In genomic region chr17:17170346-17170976, GRCh38 we compare ENCODE assay signal across 14 cellular contexts. TPM values are rescaled to one million over a fixed set of nuclear protein-coding genes. Genes with fewer than 3 reads are reported as not detected.
DNase-seq lines count a peak whose midpoint lies in the region; TF ChIP-seq lines count a peak whose summit lies in the region.
"Had no signal": no experiment of that assay in that cellular context is flagged by ENCODE, and none has a peak within 500 bp of the region (broad histone marks: within the 10 kb centered on the region; RNA-seq: fewer than 3 reads in every experiment).

No MANE protein-coding gene starts in this region.

- H3K27me3 Mint-ChIP-seq in activated CD4-positive, alpha-beta memory T cell treated with anti-CD3 and anti-CD28 coated beads for 36 hours, result no peaks in the 10 kb centered on the region

- H3K27me3 ChIP-seq in cardiac muscle cell (no peaks in the 10 kb centered on the region), right atrium auricular region (no peaks in the 10 kb centered on the region), thyroid gland (no peaks in the 10 kb centered on the region)

- H3K4me1 ChIP-seq in cardiac muscle cell (ENCODE audit: low read depth), result peaks cover 25% of the 10 kb centered on the region
- H3K4me1 ChIP-seq in right atrium auricular region, result peaks cover 0 to 21% of the 10 kb centered on the region in 2 donors
- peaks cover 14 to 22% of the 10 kb centered on the region in 2 donors for H3K4me1 ChIP-seq in thyroid gland

- WGBS in thyroid gland, 2 donors, result 42 to 48% methylated on average over 9 of the region's 9 CpGs

- no peak overlapping the region for H3K4me3 ChIP-seq in cardiac muscle cell
- H3K4me3 ChIP-seq in right atrium auricular region, result no peak overlapping the region
- H3K4me3 ChIP-seq in thyroid gland (replicated peaks in 1 of 3), result no peak overlapping the region

- peaks cover 29% of the 10 kb centered on the region for H3K36me3 Mint-ChIP-seq in activated CD4-positive, alpha-beta memory T cell treated with anti-CD3 and anti-CD28 coated beads for 36 hours

- TF ChIP-seq CTCF in cardiac muscle cell (IDR thresholded peaks at IDR 0.05; ENCODE audit: low read depth, low read length) (no peak), right atrium auricular region (IDR thresholded peaks at IDR 0.05) (no peak), thyroid gland (IDR thresholded peaks at IDR 0.05) (no peak)

- H3K4me1 Mint-ChIP-seq in activated CD4-positive, alpha-beta memory T cell treated with anti-CD3 and anti-CD28 coated beads for 36 hours (ENCODE audit: low read depth), result peaks cover 57% of the 10 kb centered on the region

- H3K27ac ChIP-seq in cardiac muscle cell (peak overlapping the region; percentile 70), right atrium auricular region (no peak overlapping the region), thyroid gland (peak overlapping the region in 2 of 3 donors; percentile 25 to 74), substantia nigra (ENCODE audit: low read depth, low read length, poor library complexity, severe bottlenecking) (no peak overlapping the region)

- H3K36me3 ChIP-seq in cardiac muscle cell (peaks cover 44% of the 10 kb centered on the region), right atrium auricular region (peaks cover 77% of the 10 kb centered on the region), thyroid gland (peaks cover 58 to 59% of the 10 kb centered on the region in 2 donors)

- intact Hi-C loops in activated CD4-positive, alpha-beta memory T cell treated with anti-CD3 and anti-CD28 coated beads for 36 hours (cut with micrococcal nuclease), result no loop called here
- intact Hi-C loops in thyroid gland (cut with DNase I), result no loop called here

- POLR2A ChIA-PET in activated CD4-positive, alpha-beta memory T cell treated with anti-CD3 and anti-CD28 coated beads for 36 hours (lab: Charles Lee), result no interaction called here

- DNase-seq in cardiac muscle cell (ENCODE audit: low read depth in 1 of 2, low spot score in 1 of 2) (peak; percentile 24 to 70), right atrium auricular region (ENCODE audit: low spot score) (no peak), fibroblast of gingiva (ENCODE audit: low read depth) (peak; percentile 59), thyroid gland (peak; percentile 74 to 77), amniotic stem cell (lab: John Stamatoyannopoulos, UW) (no peak), SIG-M5 (lab: John Stamatoyannopoulos, UW) (no peak), substantia nigra (lab: John Stamatoyannopoulos, UW) (no peak)
- no peak for DNase-seq in activated CD4-positive, alpha-beta memory T cell treated with anti-CD3 and anti-CD28 coated beads for 36 hours
- DNase-seq: activated naive CD4-positive, alpha-beta T cell treated with anti-CD3 and anti-CD28 coated beads, Interleukin-2, amount 50 U/mL, for 16 hours; NCI-H1417; NCI-H345; SK-N-SH; stimulated activated CD4-positive, alpha-beta T cell treated with anti-CD3 and anti-CD28 coated beads, Interleukin-4, amount 100 ng/mL, for 4 hours had no signal

- CTCF ChIA-PET in activated CD4-positive, alpha-beta memory T cell treated with anti-CD3 and anti-CD28 coated beads for 36 hours (lab: Charles Lee), result interaction anchor here (0.6 to 1.8 kb wide), 2 partner anchors 29 to 163 kb away, joined by 3 to 6 read pairs; no protein-coding TSS in a partner anchor

- no peaks in the 10 kb centered on the region for H3K9me3 Mint-ChIP-seq in activated CD4-positive, alpha-beta memory T cell treated with anti-CD3 and anti-CD28 coated beads for 36 hours
- H3K9me3 Mint-ChIP-seq: neural crest cell had no signal

- H3K27ac Mint-ChIP-seq in activated CD4-positive, alpha-beta memory T cell treated with anti-CD3 and anti-CD28 coated beads for 36 hours, result peak overlapping the region; percentile 71

- H3K9me3 ChIP-seq in cardiac muscle cell (ENCODE audit: low read depth) (no peaks in the 10 kb centered on the region), right atrium auricular region (no peaks in the 10 kb centered on the region), thyroid gland (no peaks in the 10 kb centered on the region)
- H3K9me3 ChIP-seq: SK-N-SH had no signal

- H3K4me3 Mint-ChIP-seq in activated CD4-positive, alpha-beta memory T cell treated with anti-CD3 and anti-CD28 coated beads for 36 hours, result no peak overlapping the region
- H3K4me3 Mint-ChIP-seq: neural crest cell had no signal

- no peak for TF ChIP-seq POLR2A in thyroid gland (IDR thresholded peaks at IDR 0.05)

RNA-seq across cellular contexts. Expression of gene PLD6, which starts 35.7 kb away (rescaled TPM):
- total RNA-seq in cardiac muscle cell (0.42 and 1.1 TPM in 2 replicates), right atrium auricular region (1 to 10 TPM; 3.1 to 6.8 TPM), thyroid gland (1 to 10 TPM; 1.3 to 3.2 (median 2.5) TPM)
- 0.47 and 0.51 TPM in 2 replicates for polyA plus RNA-seq in cardiac muscle cell
- total RNA-seq in activated CD4-positive, alpha-beta memory T cell treated with anti-CD3 and anti-CD28 coated beads for 36 hours, result 1 to 10 TPM; 9.3 to 9.4 TPM

Comparison
In these comparisons a context has a peak if more than half of its experiments do, and no peak if none do; other contexts are left out.
1. DNase-seq: peak in cardiac muscle cell (2 of 2), fibroblast of gingiva (single experiment) and thyroid gland (2 of 2); none in right atrium auricular region (single experiment), activated CD4-positive, alpha-beta memory T cell treated with anti-CD3 and anti-CD28 coated beads for 36 hours (single experiment), amniotic stem cell (single experiment), SIG-M5 (single experiment) and substantia nigra (0 of 49).
2. H3K27ac ChIP-seq: peak in cardiac muscle cell (single experiment) and thyroid gland (2 of 3); none in right atrium auricular region (0 of 2) and substantia nigra (single experiment).